ENCODE assay signal across 13 cellular contexts in the genomic region with DNA sequence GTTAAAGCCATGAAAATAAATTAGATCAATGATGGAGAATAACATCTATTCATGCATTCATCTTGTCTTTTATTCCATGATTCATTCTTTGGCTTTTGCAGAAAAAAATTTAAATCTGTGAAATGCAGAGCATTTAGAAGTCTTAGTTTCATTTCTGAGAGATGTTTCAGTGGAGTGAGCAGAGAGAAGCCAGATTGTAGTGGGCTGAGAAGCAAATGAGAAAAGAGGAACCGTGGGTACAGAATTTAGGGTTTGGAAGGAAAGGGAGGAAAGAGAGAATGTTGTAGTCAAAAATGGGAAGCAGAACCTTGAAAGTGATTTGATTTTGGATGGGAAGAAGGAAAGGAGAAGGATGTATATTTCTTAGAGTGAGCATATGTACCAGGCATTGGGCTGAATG.
"Had no signal": no experiment of that assay in that cellular context is flagged by ENCODE, and none has a peak within 500 bp of the region (broad histone marks: within the 10 kb centered on the region; RNA-seq: fewer than 3 reads in every experiment).

No MANE protein-coding gene starts in this region.

- H3K4me3 Mint-ChIP-seq: activated CD8-positive, alpha-beta T cell treated with anti-CD3 and anti-CD28 coated beads for 36 hours; activated T-cell treated with anti-CD3 and anti-CD28 coated beads, Interleukin-2, amount 50 U/mL, for 4 hours; nephron; stimulated activated naive B cell treated with anti-CD40 and anti-IgM and Interleukin-4, amounts not matched to agents 10 μg/mL and 1 μg/mL and 100 μg/mL, for 72 hours; WTC11 had no signal

- H3K27me3 Mint-ChIP-seq: activated CD8-positive, alpha-beta T cell treated with anti-CD3 and anti-CD28 coated beads for 36 hours; stimulated activated naive B cell treated with anti-CD40 and anti-IgM and Interleukin-4, amounts not matched to agents 10 μg/mL and 1 μg/mL and 100 μg/mL, for 72 hours had no signal

- H3K4me1 ChIP-seq: tibial artery had no signal

- H3K9me3 ChIP-seq: tibial artery had no signal

- H3K27ac Mint-ChIP-seq: activated CD8-positive, alpha-beta T cell treated with anti-CD3 and anti-CD28 coated beads for 36 hours; activated naive CD4-positive, alpha-beta T cell treated with anti-CD3 and anti-CD28 coated beads, Interleukin-2, amount 50 U/mL, for 72 hours; nephron; stimulated activated naive B cell treated with anti-CD40 and anti-IgM and Interleukin-4, amounts not matched to agents 10 μg/mL and 1 μg/mL and 100 μg/mL, for 72 hours; WTC11 had no signal

- ATAC-seq: activated CD8-positive, alpha-beta T cell treated with anti-CD3 and anti-CD28 coated beads for 36 hours; activated naive CD4-positive, alpha-beta T cell treated with anti-CD3 and anti-CD28 coated beads, Interleukin-2, amount 50 U/mL, for 72 hours; activated T-cell treated with anti-CD3 and anti-CD28 coated beads, Interleukin-2, amount 50 U/mL, for 4 hours; stimulated activated naive B cell treated with anti-CD40 and anti-IgM and Interleukin-4, amounts not matched to agents 10 μg/mL and 1 μg/mL and 100 μg/mL, for 72 hours had no signal

- H3K4me3 ChIP-seq: tibial artery had no signal

- H3K27me3 ChIP-seq: tibial artery had no signal

- H3K27ac ChIP-seq: tibial artery had no signal

- H3K9me3 Mint-ChIP-seq: activated CD8-positive, alpha-beta T cell treated with anti-CD3 and anti-CD28 coated beads for 36 hours; activated naive CD4-positive, alpha-beta T cell treated with anti-CD3 and anti-CD28 coated beads, Interleukin-2, amount 50 U/mL, for 72 hours; activated T-cell treated with anti-CD3 and anti-CD28 coated beads, Interleukin-2, amount 50 U/mL, for 4 hours; nephron; stimulated activated naive B cell treated with anti-CD40 and anti-IgM and Interleukin-4, amounts not matched to agents 10 μg/mL and 1 μg/mL and 100 μg/mL, for 72 hours; WTC11 had no signal

- H3K36me3 ChIP-seq: tibial artery had no signal

- DNase-seq: activated CD4-positive, alpha-beta T cell treated with anti-CD3 and anti-CD28 coated beads for 4 hours; activated CD8-positive, alpha-beta T cell treated with anti-CD3 and anti-CD28 coated beads for 36 hours; activated effector memory CD4-positive, alpha-beta T cell treated with anti-CD3 and anti-CD28 coated beads, Interleukin-2, amount 50 U/mL, for 16 hours; activated T-cell treated with anti-CD3 and anti-CD28 coated beads, Interleukin-2, amount 50 U/mL, for 4 hours; hypothalamus; nucleus accumbens; posterior cingulate gyrus; retina; stimulated activated naive B cell treated with anti-CD40 and anti-IgM and Interleukin-4, amounts not matched to agents 10 μg/mL and 1 μg/mL and 100 μg/mL, for 72 hours; tibial artery had no signal

- H3K36me3 Mint-ChIP-seq: activated naive CD4-positive, alpha-beta T cell treated with anti-CD3 and anti-CD28 coated beads, Interleukin-2, amount 50 U/mL, for 72 hours; stimulated activated naive B cell treated with anti-CD40 and anti-IgM and Interleukin-4, amounts not matched to agents 10 μg/mL and 1 μg/mL and 100 μg/mL, for 72 hours; WTC11 had no signal
